In the genomic region with DNA sequence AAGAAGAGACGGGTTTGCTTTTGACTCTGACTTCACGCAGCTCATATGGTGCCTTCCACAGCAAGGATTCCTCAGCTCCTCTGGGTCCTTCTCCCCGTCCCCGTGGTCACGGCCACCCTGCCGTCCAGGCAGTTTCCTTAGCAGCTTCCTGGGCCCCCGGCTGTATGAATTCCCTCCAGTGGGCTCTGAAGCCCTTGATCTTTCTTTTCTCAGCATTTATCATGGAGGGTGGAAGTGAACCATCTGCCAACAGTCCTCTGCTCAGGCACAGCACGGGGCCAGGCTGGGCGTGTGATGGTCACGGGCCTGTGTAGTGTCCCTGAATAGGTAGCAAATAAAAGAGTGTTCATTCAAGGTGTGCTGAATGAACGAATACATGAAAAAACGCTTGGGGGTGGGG, we compare ENCODE assay signal across 26 cellular contexts.
"Had no signal": no experiment of that assay in that cellular context is flagged by ENCODE, and none has a peak within 500 bp of the region (broad histone marks: within the 10 kb centered on the region; RNA-seq: fewer than 3 reads in every experiment).

No MANE protein-coding gene starts in this region.

- H2AFZ ChIP-seq: parathyroid adenoma had no signal

- H3K36me3 ChIP-seq: esophagus squamous epithelium, heart right ventricle, prostate gland, right atrium auricular region, sigmoid colon, stomach, thyroid gland, vagina had no signal

- FAIRE-seq: endometrium, islet of Langerhans had no signal

- H3K79me2 ChIP-seq: parathyroid adenoma had no signal

- H3K4me3 ChIP-seq: esophagus squamous epithelium, heart right ventricle, lung, prostate gland, right atrium auricular region, sigmoid colon, stomach, thyroid gland, vagina had no signal

- DNase-seq: cortex of kidney; effector memory CD8-positive, alpha-beta T cell; erythroblast; esophagus squamous epithelium; foreskin melanocyte; glutamatergic neuron; heart right ventricle; hippocampal formation; left cardiac atrium; left ventricle myocardium superior; natural killer cell; sigmoid colon; stimulated activated CD4-positive, alpha-beta T cell treated with anti-CD3 and anti-CD28 coated beads, Interleukin-2, amount 100 ng/mL, for 24 hours; stimulated activated CD4-positive, alpha-beta T cell treated with anti-CD3 and anti-CD28 coated beads, Interleukin-4, amount 100 ng/mL, for 24 hours; stimulated activated naive CD4-positive, alpha-beta T cell treated with Interleukin-2 at 50 U/mL for 16 hours; stomach; thyroid gland; trophoblast cell had no signal

- H3K4me1 ChIP-seq: esophagus squamous epithelium, heart right ventricle, parathyroid adenoma, prostate gland, right atrium auricular region, sigmoid colon, stomach, thyroid gland, vagina had no signal

- H3K27me3 ChIP-seq: right atrium auricular region, thyroid gland, vagina had no signal

- H3K9ac ChIP-seq: parathyroid adenoma had no signal

- H3K9me3 ChIP-seq: esophagus squamous epithelium, heart right ventricle, prostate gland, right atrium auricular region, sigmoid colon, stomach, thyroid gland, vagina had no signal

- ATAC-seq: effector memory CD8-positive, alpha-beta T cell; heart right ventricle; left ventricle myocardium superior; natural killer cell; stimulated activated effector memory CD8-positive, alpha-beta T cell treated with anti-CD3 and anti-CD28 coated beads, Interleukin-12 subunit alpha, Interleukin-12 subunit beta, amount 100 ng/mL, for 72 hours had no signal

- H3K27ac ChIP-seq: esophagus squamous epithelium, heart right ventricle, parathyroid adenoma, prostate gland, right atrium auricular region, sigmoid colon, stomach, thyroid gland, vagina had no signal
